17 cellular contexts compared by ENCODE assay signal in genomic region chr5:98794414-98795080, GRCh38.
"Had no signal": no experiment of that assay in that cellular context is flagged by ENCODE, and none has a peak within 500 bp of the region (broad histone marks: within the 10 kb centered on the region; RNA-seq: fewer than 3 reads in every experiment).

No MANE protein-coding gene starts in this region.

- H3K4me3 ChIP-seq: esophagus squamous epithelium, left lung, mucosa of descending colon, tibial nerve had no signal

- ATAC-seq: activated CD4-positive, alpha-beta T cell treated with anti-CD3 and anti-CD28 coated beads for 36 hours; activated naive CD4-positive, alpha-beta T cell treated with anti-CD3 and anti-CD28 coated beads, Interleukin-2, amount 50 U/mL, for 72 hours; left lung; naive thymus-derived CD8-positive, alpha-beta T cell; stimulated activated naive B cell treated with anti-CD40 and anti-IgM and Interleukin-4, amounts not matched to agents 10 μg/mL and 1 μg/mL and 100 μg/mL, for 72 hours had no signal

- H3K9me3 ChIP-seq: esophagus squamous epithelium, left lung, mucosa of descending colon, tibial nerve had no signal

- H3K27me3 ChIP-seq: esophagus squamous epithelium, left lung, tibial nerve had no signal

- H3K27ac ChIP-seq: esophagus squamous epithelium, left lung, tibial nerve, WERI-Rb-1 had no signal

- DNase-seq: activated CD4-positive, alpha-beta memory T cell treated with anti-CD3 and anti-CD28 coated beads, Interleukin-2, amount 10 ng/mL, durations not matched to agents 7 days and 5 days; activated CD4-positive, alpha-beta T cell treated with anti-CD3 and anti-CD28 coated beads for 36 hours; activated gamma-delta T cell; activated T-cell treated with anti-CD3 and anti-CD28 coated beads, Interleukin-2, amount 50 U/mL, for 24 hours; esophagus squamous epithelium; hypothalamus; kidney; left lung; mammary epithelial cell; naive thymus-derived CD8-positive, alpha-beta T cell; stimulated activated CD4-positive, alpha-beta T cell treated with anti-CD3 and anti-CD28 coated beads, Interleukin-2, amount 100 ng/mL, for 48 hours; stimulated activated naive B cell treated with anti-CD40 and anti-IgM and Interleukin-4, amounts not matched to agents 10 μg/mL and 1 μg/mL and 100 μg/mL, for 72 hours; substantia nigra; WERI-Rb-1 had no signal
